In genomic region chr20:24929259-24929658, GRCh38 we compare ENCODE assay signal across 2 cellular contexts. TPM values are rescaled to one million over a fixed set of nuclear protein-coding genes. Genes with fewer than 3 reads are reported as not detected.
"Had no signal": no experiment of that assay in that cellular context is flagged by ENCODE, and none has a peak within 500 bp of the region (broad histone marks: within the 10 kb centered on the region; RNA-seq: fewer than 3 reads in every experiment).

No MANE protein-coding gene starts in this region.

RNA-seq across cellular contexts. Expression of gene CST7, which starts 19.8 kb away (rescaled TPM):
- total RNA-seq: HepG2, MCF 10A had no signal
